Comparison of ENCODE assay signal across 2 cellular contexts in the genomic region with DNA sequence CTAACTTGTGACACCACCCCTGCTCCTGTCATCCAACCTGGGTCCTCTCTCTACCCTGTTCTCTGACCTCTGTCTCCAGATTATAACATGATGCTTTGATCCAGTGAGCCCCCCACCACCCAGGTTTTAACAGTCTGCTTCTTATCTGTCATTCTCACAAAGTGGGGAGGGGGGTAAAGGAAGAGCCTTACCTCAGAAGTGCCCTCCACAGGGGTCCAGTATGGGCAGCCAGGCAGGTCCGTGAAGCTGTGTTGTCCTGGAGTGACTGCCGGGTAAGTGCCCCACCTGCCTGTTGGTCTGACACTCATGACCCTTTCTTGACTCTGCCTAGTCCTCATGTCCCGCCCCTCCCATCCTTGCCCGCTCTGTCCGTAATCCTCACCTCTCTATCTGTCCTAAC.
TF ChIP-seq lines count a peak whose summit lies in the region.

No MANE protein-coding gene starts in this region.

TF ChIP-seq in SK-N-SH, 30 proteins besides CTCF, POLR2A, EP300 and RAD21:
- TF ChIP-seq, protein P1, sequence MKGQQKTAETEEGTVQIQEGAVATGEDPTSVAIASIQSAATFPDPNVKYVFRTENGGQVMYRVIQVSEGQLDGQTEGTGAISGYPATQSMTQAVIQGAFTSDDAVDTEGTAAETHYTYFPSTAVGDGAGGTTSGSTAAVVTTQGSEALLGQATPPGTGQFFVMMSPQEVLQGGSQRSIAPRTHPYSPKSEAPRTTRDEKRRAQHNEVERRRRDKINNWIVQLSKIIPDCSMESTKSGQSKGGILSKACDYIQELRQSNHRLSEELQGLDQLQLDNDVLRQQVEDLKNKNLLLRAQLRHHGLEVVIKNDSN (IDR thresholded peaks at IDR 0.05; ENCODE audit: borderline replicate concordance, low read depth), result no peak
- TF ChIP-seq JUND (IDR thresholded peaks at IDR 0.05), result no peak
- TF ChIP-seq SIN3A (IDR thresholded peaks at IDR 0.05; ENCODE audit: borderline replicate concordance, low read depth, low read length), result no peak
- no peak for TF ChIP-seq FOXJ3 (CRISPR knock-in tag; IDR thresholded peaks at IDR 0.05)
- TF ChIP-seq ELF1 (IDR thresholded peaks at IDR 0.05), result no peak
- TF ChIP-seq, protein P2, sequence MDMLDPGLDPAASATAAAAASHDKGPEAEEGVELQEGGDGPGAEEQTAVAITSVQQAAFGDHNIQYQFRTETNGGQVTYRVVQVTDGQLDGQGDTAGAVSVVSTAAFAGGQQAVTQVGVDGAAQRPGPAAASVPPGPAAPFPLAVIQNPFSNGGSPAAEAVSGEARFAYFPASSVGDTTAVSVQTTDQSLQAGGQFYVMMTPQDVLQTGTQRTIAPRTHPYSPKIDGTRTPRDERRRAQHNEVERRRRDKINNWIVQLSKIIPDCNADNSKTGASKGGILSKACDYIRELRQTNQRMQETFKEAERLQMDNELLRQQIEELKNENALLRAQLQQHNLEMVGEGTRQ (IDR thresholded peaks at IDR 0.05; ENCODE audit: borderline replicate concordance, low read depth, low read length), result no peak
- TF ChIP-seq TCF12 (IDR thresholded peaks at IDR 0.05), result no peak
- TF ChIP-seq CHD2 (IDR thresholded peaks at IDR 0.05; ENCODE audit: low read length, partially characterized antibody), result no peak
- no peak for TF ChIP-seq POLR2AphosphoS5 (IDR thresholded peaks at IDR 0.05; ENCODE audit: low read depth, low read length)
- TF ChIP-seq SMC3 (IDR thresholded peaks at IDR 0.05; ENCODE audit: low read depth, low read length), result no peak
- TF ChIP-seq FOXM1 (IDR thresholded peaks at IDR 0.05; ENCODE audit: low read depth), result no peak
- TF ChIP-seq RCOR1 (IDR thresholded peaks at IDR 0.05; ENCODE audit: low read length), result no peak
- no peak for TF ChIP-seq NFIC (IDR thresholded peaks at IDR 0.05; ENCODE audit: borderline replicate concordance)
- no peak for TF ChIP-seq RFX5 (IDR thresholded peaks at IDR 0.05; ENCODE audit: low read length)
- no peak for TF ChIP-seq TEAD4 (IDR thresholded peaks at IDR 0.05; ENCODE audit: borderline replicate concordance, insufficient read depth)
- TF ChIP-seq GATA2 (CRISPR knock-in tag; IDR thresholded peaks at IDR 0.05), result no peak
- TF ChIP-seq YY1 (IDR thresholded peaks at IDR 0.05; ENCODE audit: low read depth), result no peak

TF ChIP-seq in SK-N-SH treated with all-trans-retinoic acid at 6 μM for 48 hours, 23 proteins besides CTCF, POLR2A, EP300 and RAD21:
- TF ChIP-seq SNAI2 (CRISPR knock-in tag; IDR thresholded peaks at IDR 0.05), result no peak
- no peak for TF ChIP-seq ZNF70 (CRISPR knock-in tag; IDR thresholded peaks at IDR 0.05)
- TF ChIP-seq, protein P3, sequence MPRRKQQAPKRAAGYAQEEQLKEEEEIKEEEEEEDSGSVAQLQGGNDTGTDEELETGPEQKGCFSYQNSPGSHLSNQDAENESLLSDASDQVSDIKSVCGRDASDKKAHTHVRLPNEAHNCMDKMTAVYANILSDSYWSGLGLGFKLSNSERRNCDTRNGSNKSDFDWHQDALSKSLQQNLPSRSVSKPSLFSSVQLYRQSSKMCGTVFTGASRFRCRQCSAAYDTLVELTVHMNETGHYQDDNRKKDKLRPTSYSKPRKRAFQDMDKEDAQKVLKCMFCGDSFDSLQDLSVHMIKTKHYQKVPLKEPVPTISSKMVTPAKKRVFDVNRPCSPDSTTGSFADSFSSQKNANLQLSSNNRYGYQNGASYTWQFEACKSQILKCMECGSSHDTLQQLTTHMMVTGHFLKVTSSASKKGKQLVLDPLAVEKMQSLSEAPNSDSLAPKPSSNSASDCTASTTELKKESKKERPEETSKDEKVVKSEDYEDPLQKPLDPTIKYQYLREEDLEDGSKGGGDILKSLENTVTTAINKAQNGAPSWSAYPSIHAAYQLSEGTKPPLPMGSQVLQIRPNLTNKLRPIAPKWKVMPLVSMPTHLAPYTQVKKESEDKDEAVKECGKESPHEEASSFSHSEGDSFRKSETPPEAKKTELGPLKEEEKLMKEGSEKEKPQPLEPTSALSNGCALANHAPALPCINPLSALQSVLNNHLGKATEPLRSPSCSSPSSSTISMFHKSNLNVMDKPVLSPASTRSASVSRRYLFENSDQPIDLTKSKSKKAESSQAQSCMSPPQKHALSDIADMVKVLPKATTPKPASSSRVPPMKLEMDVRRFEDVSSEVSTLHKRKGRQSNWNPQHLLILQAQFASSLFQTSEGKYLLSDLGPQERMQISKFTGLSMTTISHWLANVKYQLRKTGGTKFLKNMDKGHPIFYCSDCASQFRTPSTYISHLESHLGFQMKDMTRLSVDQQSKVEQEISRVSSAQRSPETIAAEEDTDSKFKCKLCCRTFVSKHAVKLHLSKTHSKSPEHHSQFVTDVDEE (CRISPR knock-in tag; IDR thresholded peaks at IDR 0.05), result no peak
- no peak for TF ChIP-seq ESRRG (CRISPR knock-in tag; IDR thresholded peaks at IDR 0.05)
- no peak for TF ChIP-seq CSDC2 (CRISPR knock-in tag; IDR thresholded peaks at IDR 0.05)
